ENCODE assay signal across 7 cellular contexts in the genomic region with DNA sequence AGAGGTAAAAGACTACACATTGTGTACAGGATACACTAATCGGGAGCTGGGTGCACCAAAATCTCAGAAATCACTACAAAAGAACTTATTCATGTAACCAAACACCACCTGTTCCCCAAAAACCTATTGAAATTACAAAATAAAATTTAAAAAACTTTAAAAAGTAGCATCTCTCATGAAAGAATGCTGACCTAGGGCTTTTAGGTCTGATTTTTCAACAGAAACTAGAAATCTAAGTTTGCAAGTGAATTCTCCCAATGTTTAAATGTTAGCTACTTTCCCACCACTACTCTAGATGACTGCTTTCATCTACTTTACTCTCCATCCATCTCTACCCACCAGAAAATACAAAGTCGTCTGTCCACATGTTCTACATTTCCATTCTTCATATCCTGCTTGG.
"Had no signal": no experiment of that assay in that cellular context is flagged by ENCODE, and none has a peak within 500 bp of the region (broad histone marks: within the 10 kb centered on the region; RNA-seq: fewer than 3 reads in every experiment).

No MANE protein-coding gene starts in this region.

- H3K4me2 ChIP-seq: KMS-11 had no signal

- H3K27ac ChIP-seq: HL-60, KMS-11 had no signal

- H3K4me3 ChIP-seq: K562 had no signal

- DNase-seq: KBM-7, KG1 had no signal

- FAIRE-seq: HepG2, HTR-8/SVneo, K562 had no signal

- ATAC-seq: HepG2, K562 had no signal

- H3K9ac ChIP-seq: KMS-11 had no signal
